In the genomic region with DNA sequence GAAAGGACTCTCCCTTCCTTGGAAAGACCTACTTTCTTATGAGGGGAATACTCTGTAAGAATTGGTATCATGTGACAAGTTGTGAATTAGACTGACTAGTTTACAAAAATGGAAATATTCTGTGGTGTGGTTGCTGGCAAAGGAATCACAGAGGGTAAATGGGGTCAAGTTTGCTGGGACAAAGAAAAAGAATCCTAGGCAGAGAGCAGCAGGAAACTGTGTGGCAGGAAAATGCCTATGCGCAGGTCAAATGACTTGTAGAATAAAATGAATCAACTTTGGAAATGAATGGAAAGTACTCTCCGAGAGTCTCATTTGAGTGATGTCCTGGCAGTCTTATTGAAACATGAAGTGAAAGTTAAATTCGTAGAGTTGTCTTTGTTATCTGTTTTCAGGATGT, we compare ENCODE assay signal across 16 cellular contexts.
"Had no signal": no experiment of that assay in that cellular context is flagged by ENCODE, and none has a peak within 500 bp of the region (broad histone marks: within the 10 kb centered on the region; RNA-seq: fewer than 3 reads in every experiment).

No MANE protein-coding gene starts in this region.

- H3K9me3 ChIP-seq: mucosa of descending colon, prostate gland, sigmoid colon, thoracic aorta had no signal

- H3K36me3 ChIP-seq: prostate gland, sigmoid colon, thoracic aorta had no signal

- H2AFZ ChIP-seq: hepatocyte had no signal

- H3K4me2 ChIP-seq: hepatocyte had no signal

- H3K27me3 ChIP-seq: hepatocyte, sigmoid colon had no signal

- H3K4me3 ChIP-seq: coronary artery, hepatocyte, mucosa of descending colon, prostate gland, sigmoid colon, thoracic aorta had no signal

- DNase-seq: activated CD4-positive, alpha-beta memory T cell treated with anti-CD3 and anti-CD28 coated beads for 36 hours; activated gamma-delta T cell treated with Interleukin-2 at 50 U/mL for 16 hours; activated naive CD8-positive, alpha-beta T cell treated with anti-CD3 and anti-CD28 coated beads for 36 hours; activated T-cell treated with anti-CD3 and anti-CD28 coated beads, Interleukin-2, amount 50 U/mL, for 48 hours; effector CD4-positive, alpha-beta T cell; left colon; mucosa of descending colon; natural killer cell; occipital lobe; sigmoid colon; stimulated activated CD4-positive, alpha-beta T cell treated with anti-CD3 and anti-CD28 coated beads, Interleukin-2, amount 100 ng/mL, for 48 hours; stimulated activated naive CD8-positive, alpha-beta T cell treated with anti-CD3 and anti-CD28 coated beads, Interleukin-15, Interleukin-2, amounts not matched to agents 100 U/mL and 50 U/mL, for 24 hours had no signal

- H3K4me1 ChIP-seq: prostate gland, sigmoid colon had no signal

- H3K79me2 ChIP-seq: hepatocyte had no signal

- H3K27ac ChIP-seq: coronary artery, hepatocyte, prostate gland, sigmoid colon, thoracic aorta had no signal

- ATAC-seq: left colon; mucosa of descending colon; natural killer cell; stimulated activated naive CD8-positive, alpha-beta T cell treated with anti-CD3 and anti-CD28 coated beads, Interleukin-15, Interleukin-2, amounts not matched to agents 100 U/mL and 50 U/mL, for 24 hours had no signal
